ENCODE assay signal across 9 cellular contexts in genomic region chr5:156913719-156914370, GRCh38. TPM values are rescaled to one million over a fixed set of nuclear protein-coding genes. Genes with fewer than 3 reads are reported as not detected.
DNase-seq lines count a peak whose midpoint lies in the region; ATAC-seq, FAIRE-seq and TF ChIP-seq lines count a peak whose summit lies in the region.
"Had no signal": no experiment of that assay in that cellular context is flagged by ENCODE, and none has a peak within 500 bp of the region (broad histone marks: within the 10 kb centered on the region; RNA-seq: fewer than 3 reads in every experiment).

No MANE protein-coding gene starts in this region.

- no peak overlapping the region for H3K27ac ChIP-seq in testis

- H3K27ac Mint-ChIP-seq in mesothelial cell of epicardium, result no peak overlapping the region

- H3K27me3 ChIP-seq in testis, result no peaks in the 10 kb centered on the region

- H3K4me1 ChIP-seq in mucosa of descending colon (ENCODE audit: low read depth), result no peaks in the 10 kb centered on the region
- H3K4me1 ChIP-seq in testis, result no peaks in the 10 kb centered on the region

- no peaks in the 10 kb centered on the region for H3K36me3 ChIP-seq in mucosa of descending colon (ENCODE audit: low read depth)
- no peaks in the 10 kb centered on the region for H3K36me3 ChIP-seq in testis (ENCODE audit: low read depth, missing control alignments)

- peak; percentile 15 for DNase-seq in GM12892 (ENCODE audit: insufficient read length)
- peak; percentile 67 for DNase-seq in RPMI8226
- peak in 1 of 3 donors; percentile 16 for DNase-seq in mucosa of descending colon
- DNase-seq in occipital lobe (lab: John Stamatoyannopoulos, UW), result no peak
- no peak for DNase-seq in testis
- no peak for DNase-seq in mesothelial cell of epicardium (ENCODE audit: low spot score in 2 of 2, unreplicated experiment in 2 of 2)

- H3K4me3 ChIP-seq in mucosa of descending colon (no peak overlapping the region), testis (no peak overlapping the region)

- no peak for TF ChIP-seq CTCF in mucosa of descending colon (IDR thresholded peaks at IDR 0.05)
- no peak for TF ChIP-seq CTCF in testis (IDR thresholded peaks at IDR 0.05)
- no peak for TF ChIP-seq CTCF in mesothelial cell of epicardium (IDR thresholded peaks at IDR 0.05; ENCODE audit: unreplicated experiment)

- H3K4me1 Mint-ChIP-seq in mesothelial cell of epicardium, result no peaks in the 10 kb centered on the region

- WGBS in testis, 2 donors, result 53 to 66% methylated on average over 5 of the region's 5 CpGs

- intact Hi-C loops in mucosa of descending colon (cut with DNase I, micrococcal nuclease) (no loop called here), testis (cut with DNase I; ENCODE audit: low total_unique reads) (no loop called here)

- H3K27me3 Mint-ChIP-seq in mesothelial cell of epicardium (ENCODE audit: low read depth), result no peaks in the 10 kb centered on the region

- H3K9me3 ChIP-seq in mucosa of descending colon, result no peaks in the 10 kb centered on the region
- H3K9me3 ChIP-seq in testis, result no peaks in the 10 kb centered on the region

- FAIRE-seq in GM12892 (lab: Jason Lieb, UNC), result peak; percentile 92

- TF ChIP-seq POLR2A in GM12892 (IDR thresholded peaks at IDR 0.05; ENCODE audit: low read depth, low read length) (no peak), testis (IDR thresholded peaks at IDR 0.05) (no peak)

- no peaks in the 10 kb centered on the region for H3K9me3 Mint-ChIP-seq in mesothelial cell of epicardium

- H3K36me3 Mint-ChIP-seq in mesothelial cell of epicardium, result no peaks in the 10 kb centered on the region

- no peak overlapping the region for H3K4me3 Mint-ChIP-seq in mesothelial cell of epicardium

- ATAC-seq in GM21515 (IDR thresholded peaks at IDR 0.05; ENCODE audit: unreplicated experiment) (peak; percentile 94), HG03575 (IDR thresholded peaks at IDR 0.05; ENCODE audit: extremely low read depth, insufficient number of reproducible peaks, low FRiP score, unreplicated experiment) (peak; percentile 93), mucosa of descending colon (peak; percentile 72)

RNA-seq across cellular contexts. Expression of gene TIMD4, which starts 49.2 kb away (rescaled TPM):
- 0.85 TPM for polyA plus RNA-seq in GM12892 (2012; ENCODE audit: missing spikeins)
- total RNA-seq in mucosa of descending colon (1 to 10 TPM in 1 of 3 donors, under 1 TPM in 2; 0.72 to 4.1 (median 0.73) TPM), occipital lobe (not detected), testis (10 to 100 TPM; 34.4 to 78.0 TPM), mesothelial cell of epicardium (not detected in 3 replicates)
- 197 TPM for polyA plus RNA-seq in testis (ENCODE audit: insufficient read depth, low read depth, low replicate concordance)
- total RNA-seq: M059J had no signal

Comparison
In these comparisons a context has a peak if more than half of its experiments do, and no peak if none do; other contexts are left out.
1. DNase-seq: peak in GM12892 (single experiment) and RPMI8226 (single experiment); none in occipital lobe (single experiment), testis (single experiment) and mesothelial cell of epicardium (0 of 2).
2. RNA of gene TIMD4, which starts 49.2 kb away (total RNA-seq): 34.4 to 78.0 TPM in testis; 0.72 to 4.1 TPM in mucosa of descending colon, not detected in occipital lobe (single experiment) and not detected in mesothelial cell of epicardium; every median in the first group is over 4 times any median in the second.
3. Peak in every context shown above with its lines, with median percentiles within 50 percentile points of each other: ATAC-seq.